Comparison of ENCODE assay signal across 13 cellular contexts in genomic region chr12:109818900-109819500, GRCh38. TPM values are rescaled to one million over a fixed set of nuclear protein-coding genes. Genes with fewer than 3 reads are reported as not detected.
DNase-seq lines count a peak whose midpoint lies in the region; ATAC-seq, FAIRE-seq and TF ChIP-seq lines count a peak whose summit lies in the region.
"Had no signal": no experiment of that assay in that cellular context is flagged by ENCODE, and none has a peak within 500 bp of the region (broad histone marks: within the 10 kb centered on the region; RNA-seq: fewer than 3 reads in every experiment).

No MANE protein-coding gene starts in this region.

- H3K27ac ChIP-seq in H1 (ENCODE audit: low read depth, low read length) (no peak overlapping the region), neuronal stem cell (replicated peaks; ENCODE audit: low read length) (no peak overlapping the region)

- 0 out of 2 replicates have a peak overlapping the region, but pooled peaks have one; percentile 88 for H2BK15ac ChIP-seq in H1 (ENCODE audit: low read length)
- no peak overlapping the region for H2BK15ac ChIP-seq in neuronal stem cell (ENCODE audit: low read length)

- H4K8ac ChIP-seq in H1 (ENCODE audit: extremely low read depth, insufficient read depth, low read length) (no peak overlapping the region), neuronal stem cell (ENCODE audit: low read depth, low read length) (no peak overlapping the region)

- peaks cover 3% of the 10 kb centered on the region; the same call in 1 of the 2 replicates for H3K23me2 ChIP-seq in H1 (ENCODE audit: low read depth, low read length)

- peak; percentile 78 for DNase-seq in GM04503 (ENCODE audit: low read depth)
- no peak for DNase-seq in NT2/D1 (ENCODE audit: low read depth, low spot score)
- DNase-seq in H1 (ENCODE audit: low read depth in 1 of 2, low spot score in 2 of 2) = no peak
- DNase-seq in neuronal stem cell (ENCODE audit: low spot score) = no peak
- DNase-seq in stimulated activated CD4-positive, alpha-beta T cell treated with anti-CD3 and anti-CD28 coated beads, Interleukin-1b, Interleukin-23, amount 100 ng/mL, for 48 hours = no peak
- no peak for DNase-seq in SIG-M5 treated with dmso at 0.1 percent for 504 hours (lab: John Stamatoyannopoulos, UW; ENCODE audit: unreplicated experiment)
- DNase-seq: activated T-cell treated with anti-CD3 and anti-CD28 coated beads for 4 hours, aorta, NCI-H2227 treated with DMSO at 0.1 percent for 48 hours, SHP77 had no signal

- no peaks in the 10 kb centered on the region for H3K79me2 ChIP-seq in H1 (ENCODE audit: control insufficient read depth in 1 of 2, insufficient read depth in 2 of 2, low read length in 2 of 2)

- no peak overlapping the region for H3K56ac ChIP-seq in H1 (replicated peaks; ENCODE audit: insufficient read length, low read depth, low read length)

- no peak for TF ChIP-seq POLR2A in H1 (IDR thresholded peaks at IDR 0.05; ENCODE audit: control extremely low read depth in 1 of 2, low read depth in 2 of 2, low read length in 2 of 2)

- H2BK20ac ChIP-seq in H1 (ENCODE audit: low read length) = no peak overlapping the region

- H3K9me3 ChIP-seq in NT2/D1 (ENCODE audit: insufficient read depth, low read length) (no peaks in the 10 kb centered on the region), H1 (ENCODE audit: insufficient read depth in 2 of 2, low read depth in 1 of 2, low read length in 1 of 2) (no peaks in the 10 kb centered on the region), neuronal stem cell (replicated peaks in 1 of 2; ENCODE audit: control insufficient read depth in 2 of 2, insufficient read depth in 1 of 2, low read depth in 1 of 2, low read length in 2 of 2) (no peaks in the 10 kb centered on the region)

- H3K23ac ChIP-seq in H1 (ENCODE audit: insufficient read length) (no peak overlapping the region), neuronal stem cell (ENCODE audit: low read depth, low read length, poor library complexity) (peak overlapping the region; percentile 22)

- H2AFZ ChIP-seq in H1 (ENCODE audit: low read length) (no peak overlapping the region), neuronal stem cell (ENCODE audit: low read length) (no peak overlapping the region)

- H3K36me3 ChIP-seq in NT2/D1 (ENCODE audit: insufficient read depth, insufficient read length, low read length) = peaks cover 7% of the 10 kb centered on the region
- no peaks in the 10 kb centered on the region for H3K36me3 ChIP-seq in H1 (ENCODE audit: control insufficient read depth in 2 of 4, insufficient read depth in 4 of 4, low read length in 3 of 4)
- no peaks in the 10 kb centered on the region for H3K36me3 ChIP-seq in neuronal stem cell (replicated peaks in 1 of 2; ENCODE audit: control insufficient read depth in 2 of 2, insufficient read depth in 2 of 2, low read length in 2 of 2)

- no peak for TF ChIP-seq RAD21 in H1 (IDR thresholded peaks at IDR 0.05 in 1 of 2, conservative IDR thresholded peaks at IDR 0.05 in 1 of 2; ENCODE audit: low read depth in 2 of 2, low read length in 2 of 2)

- no peak for FAIRE-seq in H1 (lab: Jason Lieb, UNC)
- FAIRE-seq: endometrium had no signal

- H3K27me3 ChIP-seq in NT2/D1 (ENCODE audit: insufficient read depth, insufficient read length) (no peaks in the 10 kb centered on the region), H1 (replicated peaks in 1 of 4; ENCODE audit: control insufficient read depth in 3 of 4, extremely low read depth in 1 of 4, insufficient read depth in 3 of 4, low read length in 3 of 4) (no peaks in the 10 kb centered on the region), neuronal stem cell (ENCODE audit: control insufficient read depth in 3 of 3, insufficient read depth in 3 of 3, low read depth in 1 of 3, low read length in 3 of 3) (peaks cover 0 to 6% (median 0%) of the 10 kb centered on the region in 3 experiments)

- POLR2A ChIA-PET in H1 (lab: Charles Lee; ENCODE audit: partially characterized antibody) = interaction anchor here (1.4 kb wide), 1 partner anchor 10 kb away, joined by 3 read pairs; no protein-coding TSS in a partner anchor

- TF ChIP-seq EP300 in H1 (IDR thresholded peaks at IDR 0.05; ENCODE audit: borderline replicate concordance in 1 of 2, low read depth in 2 of 2, low read length in 2 of 2) = no peak

- H3K14ac ChIP-seq in H1 (ENCODE audit: insufficient read length) (no peak overlapping the region), neuronal stem cell (ENCODE audit: low read length) (peak overlapping the region; percentile 94)

- H3K4me1 ChIP-seq in NT2/D1 (ENCODE audit: insufficient read depth, insufficient read length) (peaks cover 20% of the 10 kb centered on the region), H1 (replicated peaks in 1 of 4; ENCODE audit: control insufficient read depth in 3 of 4, insufficient read depth in 4 of 4, low read length in 3 of 4) (peaks cover 0 to 7% (median 4%) of the 10 kb centered on the region in 4 experiments; a peak in 5 of 7 replicates), neuronal stem cell (ENCODE audit: control insufficient read depth in 2 of 2, insufficient read depth in 1 of 2, low read depth in 1 of 2, low read length in 2 of 2) (peaks cover 4 to 8% of the 10 kb centered on the region in 2 donors)

- H3K4me3 ChIP-seq in NT2/D1 (ENCODE audit: insufficient read length, low read depth) = no peak overlapping the region
- no peak overlapping the region for H3K4me3 ChIP-seq in H1 (ENCODE audit: extremely low read depth in 1 of 4, insufficient read depth in 2 of 4, low read depth in 3 of 4, low read length in 4 of 4)
- peak overlapping the region in 1 of 2 donors; percentile 25 for H3K4me3 ChIP-seq in neuronal stem cell (ENCODE audit: low read length in 2 of 2)

- H3K9ac ChIP-seq in NT2/D1 (ENCODE audit: insufficient read length, low read depth) (peak overlapping the region; percentile 42), H1 (replicated peaks in 1 of 4; ENCODE audit: extremely low read depth in 1 of 4, low read depth in 3 of 4, low read length in 3 of 4) (no peak overlapping the region), neuronal stem cell (ENCODE audit: low read depth, low read length, poor library complexity) (no peak overlapping the region)

- H4K91ac ChIP-seq in H1 (replicated peaks; ENCODE audit: insufficient read length, low read length) (no peak overlapping the region), neuronal stem cell (ENCODE audit: low read depth, low read length, poor library complexity) (no peak overlapping the region)

- no peak overlapping the region for H2BK120ac ChIP-seq in H1 (replicated peaks; ENCODE audit: low read depth, low read length)
- H2BK120ac ChIP-seq in neuronal stem cell (ENCODE audit: low read depth, low read length) = no peak overlapping the region

- H2AK5ac ChIP-seq in H1 (ENCODE audit: low read depth, low read length) (peak overlapping the region; percentile 96; the same call in 1 of the 2 replicates), neuronal stem cell (ENCODE audit: low read depth, low read length) (peak overlapping the region; percentile 5)

- H4K5ac ChIP-seq in H1 (ENCODE audit: insufficient read length, low read depth, low read length) = no peak overlapping the region

- no peak overlapping the region for H3K4ac ChIP-seq in H1 (replicated peaks; ENCODE audit: insufficient read length, low read depth, low read length)
- no peak overlapping the region for H3K4ac ChIP-seq in neuronal stem cell (ENCODE audit: low read length)

- CTCF ChIA-PET in H1 (lab: Charles Lee; ENCODE audit: partially characterized antibody) = interaction anchor here (1.1 to 3.6 kb wide), 2 partner anchors 12 to 26 kb away, joined by 3 to 22 read pairs; no protein-coding TSS in a partner anchor

- TF ChIP-seq CTCF in H1 (IDR thresholded peaks at IDR 0.05; ENCODE audit: control extremely low read depth in 1 of 3, insufficient read depth in 1 of 3, low read depth in 1 of 3, low read length in 3 of 3) = no peak

- WGBS in H1 (ENCODE audit: extremely low coverage in 1 of 2, insufficient coverage in 1 of 2, insufficient read length in 1 of 2, insufficient replicate concordance in 2 of 2, low coverage in 1 of 2, low lambda C conversion rate in 2 of 2, missing lambda C conversion rate in 1 of 2), 2 experiments = 79% methylated on average over 10 of the region's 10 CpGs; no CpG with 5 or more reads in 1 of the 2 experiments
- no CpG with 5 or more reads among the region's 10 CpGs for WGBS in neuronal stem cell (ENCODE audit: extremely low coverage in 2 of 2, insufficient read length in 2 of 2, insufficient replicate concordance in 1 of 2), 2 donors

- ATAC-seq in GM19351 (IDR thresholded peaks at IDR 0.05; ENCODE audit: unreplicated experiment) = no peak
- ATAC-seq: WTC11 had no signal

- H4K20me1 ChIP-seq in H1 (replicated peaks in 1 of 2; ENCODE audit: control insufficient read depth in 1 of 2, insufficient read depth in 2 of 2, low read length in 2 of 2) = peaks cover 0 to 3% of the 10 kb centered on the region in 2 experiments

- H3K79me1 ChIP-seq in H1 (ENCODE audit: low read depth, low read length) (no peaks in the 10 kb centered on the region), neuronal stem cell (ENCODE audit: low read depth, low read length) (no peaks in the 10 kb centered on the region)

- H3K18ac ChIP-seq in H1 (ENCODE audit: extremely low read depth, low read length) (peak overlapping the region; percentile 48; the same call in 1 of the 2 replicates), neuronal stem cell (ENCODE audit: low read length) (peak overlapping the region; percentile 92)

- H3K4me2 ChIP-seq in H1 (ENCODE audit: insufficient read depth in 1 of 2, low read depth in 2 of 2, low read length in 2 of 2) = no peak overlapping the region
- no peak overlapping the region for H3K4me2 ChIP-seq in neuronal stem cell (ENCODE audit: insufficient read depth, low read length, poor library complexity, severe bottlenecking)

- peak overlapping the region; percentile 60; the same call in 1 of the 2 replicates for H2BK5ac ChIP-seq in H1 (ENCODE audit: low read depth, low read length)
- H2BK5ac ChIP-seq in neuronal stem cell (ENCODE audit: low read length) = no peak overlapping the region

- peak overlapping the region; percentile 87; the same call in 1 of the 2 replicates for H2BK12ac ChIP-seq in H1 (ENCODE audit: low read depth, low read length)
- peak overlapping the region; percentile 86 for H2BK12ac ChIP-seq in neuronal stem cell (ENCODE audit: low read length)

TF ChIP-seq in H1, 55 proteins besides CTCF, POLR2A, EP300 and RAD21 (continues in another document):
- TF ChIP-seq CHD1 (IDR thresholded peaks at IDR 0.05; ENCODE audit: low read depth, low read length) (no peak), BCL11A (IDR thresholded peaks at IDR 0.05; ENCODE audit: low read depth in 2 of 2, low read length in 2 of 2) (no peak)

RNA-seq across cellular contexts. Expression of gene TRPV4, which starts 14.2 kb away (rescaled TPM):
- 2.1 and 2.5 TPM in 2 replicates for total RNA-seq in H1 (2021; fragmentation: NEBNext Ultra II Directional; extraction: Animal tissue kit (Norgen Biotek cat#: 25700))
- polyA plus RNA-seq in H1 (2011; rRNA removed) = 6.2 and 6.4 TPM in 2 replicates
- 3.3 TPM for polyA plus RNA-seq in H1 (2011; cell fraction: cytosol; rRNA removed)
- polyA plus RNA-seq in H1 (2011; cell fraction: nucleus; rRNA removed) = 7.3 TPM
- polyA plus RNA-seq in H1 (2012, experiment 1 of 2) = 1.8 to 3.5 TPM (median 2.6 TPM) in 4 replicates
- 2.1 TPM for polyA plus RNA-seq in H1 (2012, experiment 2 of 2)
- polyA plus RNA-seq in H1 (2013, experiment 1 of 2) = 3.2 TPM
- polyA plus RNA-seq in H1 (2013, experiment 2 of 2) = 3.2 TPM
- 6.7 and 9.3 TPM in 2 replicates for polyA minus RNA-seq in H1 (2011; rRNA and poly(A)+ RNA removed)
- 2.4 TPM for polyA minus RNA-seq in H1 (2011; cell fraction: cytosol; rRNA and poly(A)+ RNA removed)
- 4.8 TPM for polyA minus RNA-seq in H1 (2011; cell fraction: nucleus; rRNA and poly(A)+ RNA removed)
- 3.5 TPM for polyA plus RNA-seq in neuronal stem cell (2013, experiment 1 of 2)
- polyA plus RNA-seq in neuronal stem cell (2013, experiment 2 of 2) = 3.6 TPM
